ENCODE assay signal across 22 cellular contexts in the genomic region with DNA sequence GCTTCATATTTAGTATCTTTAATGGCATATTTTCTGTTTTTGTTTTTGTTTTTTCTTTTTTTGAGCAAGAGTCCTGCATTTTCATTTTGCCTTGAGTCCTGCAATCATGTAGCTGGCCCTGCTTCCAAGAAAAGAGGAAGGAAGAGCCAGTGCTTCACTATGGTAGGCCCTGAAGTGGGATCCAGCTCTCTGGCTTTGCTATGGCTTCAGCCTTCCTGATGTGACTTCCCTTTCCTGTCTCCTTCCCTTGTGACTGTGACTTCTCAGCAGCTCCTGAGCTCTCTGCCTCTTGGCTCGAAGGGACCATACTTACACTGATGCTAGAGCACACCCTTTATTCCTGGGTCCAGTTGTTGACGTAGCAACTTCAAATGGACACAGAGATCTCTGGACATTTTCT.
DNase-seq lines count a peak whose midpoint lies in the region; ATAC-seq, FAIRE-seq and TF ChIP-seq lines count a peak whose summit lies in the region.
"Had no signal": no experiment of that assay in that cellular context is flagged by ENCODE, and none has a peak within 500 bp of the region (broad histone marks: within the 10 kb centered on the region; RNA-seq: fewer than 3 reads in every experiment).

No MANE protein-coding gene starts in this region.

- no peak overlapping the region for H4K8ac ChIP-seq in trophoblast cell (ENCODE audit: low read depth, low read length)

- no CpG with 5 or more reads among the region's 2 CpGs for WGBS in trophoblast cell (ENCODE audit: extremely low coverage, insufficient coverage, insufficient read length)

- H3K14ac ChIP-seq in trophoblast cell (ENCODE audit: low read length), result no peak overlapping the region

- intact Hi-C loops in endothelial cell of umbilical vein (cut with micrococcal nuclease), result loop anchor here (1.0 kb wide), 6 partner anchors 34 to 506 kb away; no protein-coding TSS in a partner anchor

- H3K27me3 ChIP-seq in endothelial cell of umbilical vein (ENCODE audit: control insufficient read depth in 2 of 2, insufficient read depth in 2 of 2, low read length in 2 of 2) (no peaks in the 10 kb centered on the region), trophoblast cell (ENCODE audit: insufficient read depth, low read length) (no peaks in the 10 kb centered on the region)
- H3K27me3 ChIP-seq: spleen had no signal

- H4K20me1 ChIP-seq in endothelial cell of umbilical vein (replicated peaks; ENCODE audit: control insufficient read depth, extremely low read depth, insufficient read depth, low read length), result no peaks in the 10 kb centered on the region

- dilution Hi-C loops in endothelial cell of umbilical vein (cut with MboI; ENCODE audit: extremely low pct_ligation_motif_present, low sequenced_read_pairs), result no loop called here

- H3K79me1 ChIP-seq in trophoblast cell (ENCODE audit: low read length), result peaks cover 15% of the 10 kb centered on the region

- POLR2A ChIA-PET in endothelial cell of umbilical vein (lab: Charles Lee), result no interaction called here

- CTCF ChIA-PET in endothelial cell of umbilical vein (lab: Charles Lee), result interaction anchor here (2.4 to 2.8 kb wide), 2 partner anchors 390 to 503 kb away, joined by 6 to 12 read pairs; no protein-coding TSS in a partner anchor

- no peak overlapping the region for H2BK120ac ChIP-seq in trophoblast cell (ENCODE audit: insufficient read depth, low read length, poor library complexity)

- H3K27ac ChIP-seq in endothelial cell of umbilical vein (ENCODE audit: insufficient read depth, low read depth, low read length) (peak overlapping the region; percentile 100), trophoblast cell (ENCODE audit: low read depth, low read length) (no peak overlapping the region)
- H3K27ac ChIP-seq: spleen had no signal

- no peak for FAIRE-seq in endothelial cell of umbilical vein (lab: Jason Lieb, UNC)

- no peak overlapping the region for H3K4ac ChIP-seq in trophoblast cell (ENCODE audit: low read depth, low read length)

- H3K9me3 ChIP-seq in endothelial cell of umbilical vein (replicated peaks; ENCODE audit: control insufficient read depth, insufficient read depth, low read length), result no peaks in the 10 kb centered on the region
- peaks cover 1% of the 10 kb centered on the region for H3K9me3 ChIP-seq in trophoblast cell (ENCODE audit: insufficient read depth, low read depth, low read length)
- H3K9me3 ChIP-seq: spleen had no signal

- no peak overlapping the region for H3K4me3 ChIP-seq in NB4 (ENCODE audit: low read depth, low read length)
- H3K4me3 ChIP-seq in endothelial cell of umbilical vein (replicated peaks in 1 of 3; ENCODE audit: insufficient read depth in 1 of 3, low read depth in 1 of 3, low read length in 3 of 3), result no peak overlapping the region
- no peak overlapping the region for H3K4me3 ChIP-seq in trophoblast cell (ENCODE audit: low read depth, low read length)
- H3K4me3 ChIP-seq: spleen had no signal

- H2BK12ac ChIP-seq in trophoblast cell (ENCODE audit: low read length), result peak overlapping the region; percentile 95

- no peak overlapping the region for H3K18ac ChIP-seq in trophoblast cell (ENCODE audit: low read length)

- peak overlapping the region; percentile 61 for H3K4me2 ChIP-seq in endothelial cell of umbilical vein (ENCODE audit: insufficient read depth, low read length)
- no peak overlapping the region for H3K4me2 ChIP-seq in trophoblast cell (ENCODE audit: low read length)

- no peaks in the 10 kb centered on the region for H3K36me3 ChIP-seq in endothelial cell of umbilical vein (ENCODE audit: control insufficient read depth in 2 of 2, extremely low read depth in 1 of 2, insufficient read depth in 2 of 2, low read length in 2 of 2)
- H3K36me3 ChIP-seq in trophoblast cell (ENCODE audit: control insufficient read depth in 1 of 2, insufficient read depth in 2 of 2, low read length in 2 of 2), result no peaks in the 10 kb centered on the region
- H3K36me3 ChIP-seq: spleen had no signal

- H4K12ac ChIP-seq in trophoblast cell (ENCODE audit: low read depth, low read length), result no peak overlapping the region

- H4K91ac ChIP-seq in trophoblast cell (ENCODE audit: low read depth, low read length), result peak overlapping the region; percentile 75

- no peak overlapping the region for H2BK5ac ChIP-seq in trophoblast cell (ENCODE audit: low read depth, low read length, poor library complexity)

- H3K79me2 ChIP-seq in endothelial cell of umbilical vein (ENCODE audit: control insufficient read depth, insufficient read depth, low read length) (no peaks in the 10 kb centered on the region), trophoblast cell (ENCODE audit: control insufficient read depth, insufficient read depth, low read length, poor library complexity) (peaks cover 2% of the 10 kb centered on the region)

- H3K23ac ChIP-seq in trophoblast cell (ENCODE audit: low read length), result no peak overlapping the region

- no peak for TF ChIP-seq POLR2A in NB4 (IDR thresholded peaks at IDR 0.05; ENCODE audit: extremely low read depth, insufficient read length)
- no peak for TF ChIP-seq POLR2A in endothelial cell of umbilical vein (IDR thresholded peaks at IDR 0.05; ENCODE audit: low read depth, low read length)

- ATAC-seq in HG03175 (IDR thresholded peaks at IDR 0.05; ENCODE audit: unreplicated experiment), result no peak
- ATAC-seq: naive thymus-derived CD4-positive, alpha-beta T cell had no signal

- no peaks in the 10 kb centered on the region for H3K9me1 ChIP-seq in endothelial cell of umbilical vein (replicated peaks; ENCODE audit: control insufficient read depth, extremely low read depth, insufficient read depth, low read length)

- peak; percentile 6 for DNase-seq in EL
- peak; percentile 21 for DNase-seq in NB4 (ENCODE audit: low read depth)
- peak; percentile 25 for DNase-seq in endothelial cell of umbilical vein (ENCODE audit: low read depth, low spot score)
- no peak for DNase-seq in trophoblast cell
- DNase-seq in stimulated activated CD4-positive, alpha-beta T cell treated with anti-CD3 and anti-CD28 coated beads, Interleukin-4, amount 100 ng/mL, for 24 hours, result no peak
- DNase-seq in iPS-NIHi11 (ENCODE audit: low spot score), result no peak
- DNase-seq in NCI-H774 (lab: John Stamatoyannopoulos, UW), result no peak
- DNase-seq: activated B cell treated with CpG ODN at 0.5 μM for 24 hours; activated CD4-positive, alpha-beta T cell treated with anti-CD3 and anti-CD28 coated beads, Interleukin-2, amount 50 U/mL, for 48 hours; CD4-positive, alpha-beta memory T cell; DMS153; GDM1; naive thymus-derived CD4-positive, alpha-beta T cell; NCI-H1048; NCI-H187 treated with DMSO at 0.1 percent for 48 hours; NCI-H526; RPMI8226; spleen; stimulated activated CD4-positive, alpha-beta T cell treated with anti-CD3 and anti-CD28 coated beads, Interleukin-4, amount 100 ng/mL, for 4 hours; stimulated activated naive CD4-positive, alpha-beta T cell treated with Interleukin-2 at 50 U/mL for 16 hours; T1000 had no signal

- H2AFZ ChIP-seq in endothelial cell of umbilical vein (ENCODE audit: low read depth, low read length) (peak overlapping the region; percentile 2), trophoblast cell (ENCODE audit: insufficient read depth, low read length, poor library complexity) (no peak overlapping the region)

- H3K4me1 ChIP-seq in endothelial cell of umbilical vein (ENCODE audit: control insufficient read depth, extremely low read depth, insufficient read depth, low read length), result peaks cover 42% of the 10 kb centered on the region
- H3K4me1 ChIP-seq in trophoblast cell (ENCODE audit: control insufficient read depth in 1 of 2, insufficient read depth in 2 of 2, low read length in 2 of 2), result peaks cover 15% of the 10 kb centered on the region in 2 experiments
- H3K4me1 ChIP-seq: spleen had no signal

- no peak overlapping the region for H2AK5ac ChIP-seq in trophoblast cell (ENCODE audit: low read length)

- H3K9ac ChIP-seq in endothelial cell of umbilical vein (replicated peaks; ENCODE audit: extremely low read depth, insufficient read depth, low read length) (peak overlapping the region; percentile 55), trophoblast cell (ENCODE audit: low read length) (no peak overlapping the region)

- TF ChIP-seq CTCF in NB4 (IDR thresholded peaks at IDR 0.05; ENCODE audit: low read depth, low read length), result no peak
- TF ChIP-seq CTCF in endothelial cell of umbilical vein (IDR thresholded peaks at IDR 0.05; ENCODE audit: extremely low read depth in 1 of 2, insufficient read depth in 1 of 2, low read depth in 1 of 2, low read length in 2 of 2), result no peak

- no TSS peak for BruUV-seq in endothelial cell of umbilical vein (replicated peaks; lab: Mats Ljungman, UMichigan)

TF ChIP-seq in endothelial cell of umbilical vein, 7 proteins besides CTCF, POLR2A, EP300 and RAD21:
- TF ChIP-seq MYC (IDR thresholded peaks at IDR 0.05; ENCODE audit: low read depth, low read length), result no peak
- TF ChIP-seq FOS (IDR thresholded peaks at IDR 0.05; ENCODE audit: borderline replicate concordance, insufficient read depth, low read length), result no peak
- TF ChIP-seq JUN (IDR thresholded peaks at IDR 0.05; ENCODE audit: borderline replicate concordance, insufficient read depth, insufficient read length, low read depth), result no peak
- TF ChIP-seq GATA2 (IDR thresholded peaks at IDR 0.05; ENCODE audit: insufficient read depth, insufficient read length, low read depth, low read length), result no peak
- TF ChIP-seq POLR2AphosphoS5 (IDR thresholded peaks at IDR 0.05; ENCODE audit: insufficient read depth, low read depth, low read length), result no peak

Comparison
In these comparisons a context has a peak if more than half of its experiments do, and no peak if none do; other contexts are left out.
1. DNase-seq: peak in EL (single experiment), NB4 (single experiment) and endothelial cell of umbilical vein (single experiment); none in trophoblast cell (0 of 2), stimulated activated CD4-positive, alpha-beta T cell treated with anti-CD3 and anti-CD28 coated beads, Interleukin-4, amount 100 ng/mL, for 24 hours (single experiment), iPS-NIHi11 (single experiment) and NCI-H774 (single experiment).